Comparison of ENCODE assay signal across 1 cellular context in the genomic region with DNA sequence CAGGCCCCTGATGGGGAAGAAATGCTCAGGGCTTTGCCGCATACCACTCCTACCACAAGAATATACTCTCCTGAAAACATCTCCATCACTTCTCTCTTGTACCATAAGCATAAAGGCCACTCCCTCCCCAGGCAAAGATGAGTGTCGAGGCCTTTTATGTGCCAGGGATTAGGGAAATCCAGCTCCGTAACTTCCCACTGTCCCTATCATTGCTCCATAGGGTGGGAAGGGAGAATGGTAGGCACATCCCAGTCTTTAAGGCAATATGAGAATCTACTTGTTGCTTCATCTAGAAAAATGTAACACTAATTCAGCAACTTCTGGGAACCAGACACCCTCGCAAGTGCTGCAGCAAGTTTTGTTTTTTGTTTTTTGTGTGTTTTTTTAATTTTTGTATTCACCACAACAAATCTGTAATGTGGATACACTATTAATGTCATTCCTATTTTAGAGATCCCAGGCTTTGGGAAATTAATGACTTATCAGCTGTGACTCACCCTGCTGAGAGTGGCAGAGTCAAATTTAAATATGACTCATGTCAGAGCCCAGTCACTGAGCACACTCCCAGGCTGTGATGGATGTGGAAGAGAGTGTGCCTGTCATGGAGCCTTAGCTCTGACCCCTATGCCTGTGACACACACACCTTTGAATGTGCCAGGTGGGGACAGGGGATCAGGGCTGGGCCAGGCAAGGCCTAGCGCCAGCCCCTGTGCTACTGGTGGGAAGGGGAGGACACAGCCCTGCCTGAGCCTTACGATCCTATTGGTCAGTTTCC.
TF ChIP-seq lines count a peak whose summit lies in the region.

No MANE protein-coding gene starts in this region.

TF ChIP-seq in K562, 482 proteins besides CTCF, POLR2A, EP300 and RAD21 (continued from another document and continues in another):
- TF ChIP-seq JUND (IDR thresholded peaks at IDR 0.05; ENCODE audit: borderline replicate concordance, low read depth, low read length) (peak; percentile 99), JUND (tag; IDR thresholded peaks at IDR 0.05; ENCODE audit: borderline replicate concordance, low read depth, low read length) (peak; percentile 98), RNF219 (CRISPR knock-in tag; IDR thresholded peaks at IDR 0.05) (no peak), DACH1 (IDR thresholded peaks at IDR 0.05; ENCODE audit: partially characterized antibody) (peak; percentile 90), KDM5B (IDR thresholded peaks at IDR 0.05; ENCODE audit: insufficient replicate concordance, low read depth, low read length) (no peak), ZNF655 (CRISPR knock-in tag; IDR thresholded peaks at IDR 0.05) (no peak), HDAC1 (IDR thresholded peaks at IDR 0.05) (no peak), NRF1 (conservative IDR thresholded peaks at IDR 0.05 in 1 of 2, IDR thresholded peaks at IDR 0.05 in 1 of 2) (peak; percentile 28 to 41; a peak in 3 of 4 replicates), E2F8 (IDR thresholded peaks at IDR 0.05; ENCODE audit: low read depth, partially characterized antibody) (no peak)
- TF ChIP-seq, protein P1, sequence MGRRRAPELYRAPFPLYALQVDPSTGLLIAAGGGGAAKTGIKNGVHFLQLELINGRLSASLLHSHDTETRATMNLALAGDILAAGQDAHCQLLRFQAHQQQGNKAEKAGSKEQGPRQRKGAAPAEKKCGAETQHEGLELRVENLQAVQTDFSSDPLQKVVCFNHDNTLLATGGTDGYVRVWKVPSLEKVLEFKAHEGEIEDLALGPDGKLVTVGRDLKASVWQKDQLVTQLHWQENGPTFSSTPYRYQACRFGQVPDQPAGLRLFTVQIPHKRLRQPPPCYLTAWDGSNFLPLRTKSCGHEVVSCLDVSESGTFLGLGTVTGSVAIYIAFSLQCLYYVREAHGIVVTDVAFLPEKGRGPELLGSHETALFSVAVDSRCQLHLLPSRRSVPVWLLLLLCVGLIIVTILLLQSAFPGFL (CRISPR knock-in tag; IDR thresholded peaks at IDR 0.05): no peak
- TF ChIP-seq, protein P2, sequence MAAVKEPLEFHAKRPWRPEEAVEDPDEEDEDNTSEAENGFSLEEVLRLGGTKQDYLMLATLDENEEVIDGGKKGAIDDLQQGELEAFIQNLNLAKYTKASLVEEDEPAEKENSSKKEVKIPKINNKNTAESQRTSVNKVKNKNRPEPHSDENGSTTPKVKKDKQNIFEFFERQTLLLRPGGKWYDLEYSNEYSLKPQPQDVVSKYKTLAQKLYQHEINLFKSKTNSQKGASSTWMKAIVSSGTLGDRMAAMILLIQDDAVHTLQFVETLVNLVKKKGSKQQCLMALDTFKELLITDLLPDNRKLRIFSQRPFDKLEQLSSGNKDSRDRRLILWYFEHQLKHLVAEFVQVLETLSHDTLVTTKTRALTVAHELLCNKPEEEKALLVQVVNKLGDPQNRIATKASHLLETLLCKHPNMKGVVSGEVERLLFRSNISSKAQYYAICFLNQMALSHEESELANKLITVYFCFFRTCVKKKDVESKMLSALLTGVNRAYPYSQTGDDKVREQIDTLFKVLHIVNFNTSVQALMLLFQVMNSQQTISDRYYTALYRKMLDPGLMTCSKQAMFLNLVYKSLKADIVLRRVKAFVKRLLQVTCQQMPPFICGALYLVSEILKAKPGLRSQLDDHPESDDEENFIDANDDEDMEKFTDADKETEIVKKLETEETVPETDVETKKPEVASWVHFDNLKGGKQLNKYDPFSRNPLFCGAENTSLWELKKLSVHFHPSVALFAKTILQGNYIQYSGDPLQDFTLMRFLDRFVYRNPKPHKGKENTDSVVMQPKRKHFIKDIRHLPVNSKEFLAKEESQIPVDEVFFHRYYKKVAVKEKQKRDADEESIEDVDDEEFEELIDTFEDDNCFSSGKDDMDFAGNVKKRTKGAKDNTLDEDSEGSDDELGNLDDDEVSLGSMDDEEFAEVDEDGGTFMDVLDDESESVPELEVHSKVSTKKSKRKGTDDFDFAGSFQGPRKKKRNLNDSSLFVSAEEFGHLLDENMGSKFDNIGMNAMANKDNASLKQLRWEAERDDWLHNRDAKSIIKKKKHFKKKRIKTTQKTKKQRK (IDR thresholded peaks at IDR 0.05; ENCODE audit: borderline replicate concordance, low read depth, low read length): no peak
- TF ChIP-seq, protein P3, sequence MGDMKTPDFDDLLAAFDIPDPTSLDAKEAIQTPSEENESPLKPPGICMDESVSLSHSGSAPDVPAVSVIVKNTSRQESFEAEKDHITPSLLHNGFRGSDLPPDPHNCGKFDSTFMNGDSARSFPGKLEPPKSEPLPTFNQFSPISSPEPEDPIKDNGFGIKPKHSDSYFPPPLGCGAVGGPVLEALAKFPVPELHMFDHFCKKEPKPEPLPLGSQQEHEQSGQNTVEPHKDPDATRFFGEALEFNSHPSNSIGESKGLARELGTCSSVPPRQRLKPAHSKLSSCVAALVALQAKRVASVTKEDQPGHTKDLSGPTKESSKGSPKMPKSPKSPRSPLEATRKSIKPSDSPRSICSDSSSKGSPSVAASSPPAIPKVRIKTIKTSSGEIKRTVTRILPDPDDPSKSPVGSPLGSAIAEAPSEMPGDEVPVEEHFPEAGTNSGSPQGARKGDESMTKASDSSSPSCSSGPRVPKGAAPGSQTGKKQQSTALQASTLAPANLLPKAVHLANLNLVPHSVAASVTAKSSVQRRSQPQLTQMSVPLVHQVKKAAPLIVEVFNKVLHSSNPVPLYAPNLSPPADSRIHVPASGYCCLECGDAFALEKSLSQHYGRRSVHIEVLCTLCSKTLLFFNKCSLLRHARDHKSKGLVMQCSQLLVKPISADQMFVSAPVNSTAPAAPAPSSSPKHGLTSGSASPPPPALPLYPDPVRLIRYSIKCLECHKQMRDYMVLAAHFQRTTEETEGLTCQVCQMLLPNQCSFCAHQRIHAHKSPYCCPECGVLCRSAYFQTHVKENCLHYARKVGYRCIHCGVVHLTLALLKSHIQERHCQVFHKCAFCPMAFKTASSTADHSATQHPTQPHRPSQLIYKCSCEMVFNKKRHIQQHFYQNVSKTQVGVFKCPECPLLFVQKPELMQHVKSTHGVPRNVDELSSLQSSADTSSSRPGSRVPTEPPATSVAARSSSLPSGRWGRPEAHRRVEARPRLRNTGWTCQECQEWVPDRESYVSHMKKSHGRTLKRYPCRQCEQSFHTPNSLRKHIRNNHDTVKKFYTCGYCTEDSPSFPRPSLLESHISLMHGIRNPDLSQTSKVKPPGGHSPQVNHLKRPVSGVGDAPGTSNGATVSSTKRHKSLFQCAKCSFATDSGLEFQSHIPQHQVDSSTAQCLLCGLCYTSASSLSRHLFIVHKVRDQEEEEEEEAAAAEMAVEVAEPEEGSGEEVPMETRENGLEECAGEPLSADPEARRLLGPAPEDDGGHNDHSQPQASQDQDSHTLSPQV (IDR thresholded peaks at IDR 0.05): no peak
- TF ChIP-seq, protein P4, sequence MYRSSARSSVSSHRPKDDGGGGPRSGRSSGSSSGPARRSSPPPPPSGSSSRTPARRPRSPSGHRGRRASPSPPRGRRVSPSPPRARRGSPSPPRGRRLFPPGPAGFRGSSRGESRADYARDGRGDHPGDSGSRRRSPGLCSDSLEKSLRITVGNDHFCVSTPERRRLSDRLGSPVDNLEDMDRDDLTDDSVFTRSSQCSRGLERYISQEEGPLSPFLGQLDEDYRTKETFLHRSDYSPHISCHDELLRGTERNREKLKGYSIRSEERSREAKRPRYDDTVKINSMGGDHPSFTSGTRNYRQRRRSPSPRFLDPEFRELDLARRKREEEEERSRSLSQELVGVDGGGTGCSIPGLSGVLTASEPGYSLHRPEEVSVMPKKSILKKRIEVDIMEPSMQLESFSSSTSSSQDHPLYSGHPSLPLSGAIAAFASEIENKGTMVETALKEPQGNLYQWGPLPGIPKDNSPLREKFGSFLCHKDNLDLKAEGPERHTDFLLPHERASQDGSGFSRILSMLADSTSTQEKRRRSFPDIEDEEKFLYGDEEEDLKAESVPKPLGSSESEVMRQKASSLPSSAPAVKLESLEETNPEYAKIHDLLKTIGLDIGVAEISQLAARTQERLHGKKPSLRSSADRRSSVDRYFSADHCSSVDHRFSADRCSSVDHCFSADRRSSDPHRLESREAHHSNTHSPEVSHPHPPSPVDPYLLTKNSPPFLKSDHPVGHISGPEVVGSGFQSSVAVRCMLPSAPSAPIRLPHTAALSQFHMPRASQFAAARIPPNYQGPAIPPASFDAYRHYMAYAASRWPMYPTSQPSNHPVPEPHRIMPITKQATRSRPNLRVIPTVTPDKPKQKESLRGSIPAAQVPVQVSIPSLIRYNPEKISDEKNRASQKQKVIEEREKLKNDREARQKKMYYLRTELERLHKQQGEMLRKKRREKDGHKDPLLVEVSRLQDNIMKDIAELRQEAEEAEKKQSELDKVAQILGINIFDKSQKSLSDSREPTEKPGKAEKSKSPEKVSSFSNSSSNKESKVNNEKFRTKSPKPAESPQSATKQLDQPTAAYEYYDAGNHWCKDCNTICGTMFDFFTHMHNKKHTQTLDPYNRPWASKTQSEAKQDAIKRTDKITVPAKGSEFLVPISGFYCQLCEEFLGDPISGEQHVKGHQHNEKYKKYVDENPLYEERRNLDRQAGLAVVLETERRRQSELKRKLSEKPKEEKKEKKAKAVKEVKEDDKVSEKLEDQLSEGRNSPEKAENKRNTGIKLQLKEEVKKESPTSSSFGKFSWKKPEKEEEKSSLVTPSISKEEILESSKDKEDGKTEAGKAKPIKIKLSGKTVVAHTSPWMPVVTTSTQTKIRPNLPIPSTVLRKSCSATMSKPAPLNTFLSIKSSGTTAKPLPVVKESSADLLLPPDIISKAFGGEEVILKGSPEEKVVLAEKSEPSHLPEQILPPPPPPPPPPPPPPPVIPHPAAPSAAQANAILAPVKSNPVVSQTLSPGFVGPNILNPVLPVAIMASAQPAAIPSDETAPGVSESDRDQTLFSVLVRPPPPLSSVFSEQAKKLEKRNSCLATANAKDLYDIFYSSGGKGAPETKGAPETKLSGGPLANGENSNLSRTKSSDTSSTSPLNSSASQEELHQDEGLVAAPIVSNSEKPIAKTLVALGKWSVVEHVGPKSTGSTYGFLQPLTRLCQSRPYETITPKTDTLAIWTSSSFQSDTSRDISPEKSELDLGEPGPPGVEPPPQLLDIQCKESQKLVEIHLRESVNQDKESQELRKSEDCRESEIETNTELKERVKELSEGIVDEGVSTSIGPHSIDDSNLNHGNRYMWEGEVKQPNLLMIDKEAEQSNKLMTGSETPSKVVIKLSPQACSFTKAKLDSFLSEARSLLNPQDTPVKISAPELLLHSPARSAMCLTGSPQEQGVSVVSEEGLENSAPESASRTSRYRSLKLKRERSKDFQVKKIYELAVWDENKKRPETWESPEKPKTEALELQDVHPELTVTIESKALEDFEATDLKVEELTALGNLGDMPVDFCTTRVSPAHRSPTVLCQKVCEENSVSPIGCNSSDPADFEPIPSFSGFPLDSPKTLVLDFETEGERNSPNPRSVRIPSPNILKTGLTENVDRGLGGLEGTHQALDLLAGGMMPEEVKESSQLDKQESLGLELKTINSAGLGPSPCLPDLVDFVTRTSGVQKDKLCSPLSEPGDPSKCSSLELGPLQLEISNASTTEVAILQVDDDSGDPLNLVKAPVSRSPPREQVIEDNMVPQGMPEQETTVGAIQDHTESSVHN (IDR thresholded peaks at IDR 0.05; ENCODE audit: borderline replicate concordance in 1 of 2, low read depth in 1 of 2): 0 out of 4 replicates have a peak, but pooled peaks of 1 of the 2 experiments have one; percentile 22
